28 cellular contexts compared by ENCODE assay signal in the genomic region with DNA sequence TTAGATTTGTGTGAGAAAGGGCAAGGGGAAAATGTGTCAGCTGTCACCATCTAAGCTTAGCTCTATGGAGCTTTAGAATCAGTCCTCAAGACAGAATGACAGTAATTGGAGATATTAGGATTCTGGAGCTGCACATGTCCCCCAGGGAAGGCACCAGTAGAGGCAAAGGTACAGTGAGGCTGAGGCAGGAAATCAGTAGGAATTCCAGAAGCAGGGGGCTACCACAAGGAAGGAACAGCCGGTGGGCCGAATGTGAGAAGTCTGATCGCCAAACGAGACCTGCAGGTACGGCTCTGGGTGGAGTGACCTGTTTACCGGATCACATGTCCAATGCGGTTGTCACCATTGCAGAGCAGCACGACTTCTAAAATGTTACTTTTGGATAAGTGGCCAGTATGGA. TPM values are rescaled to one million over a fixed set of nuclear protein-coding genes. Genes with fewer than 3 reads are reported as not detected.
"Had no signal": no experiment of that assay in that cellular context is flagged by ENCODE, and none has a peak within 500 bp of the region (broad histone marks: within the 10 kb centered on the region; RNA-seq: fewer than 3 reads in every experiment).

No MANE protein-coding gene starts in this region.

- H3K27me3 Mint-ChIP-seq: activated naive CD8-positive, alpha-beta T cell treated with anti-CD3 and anti-CD28 coated beads for 36 hours; dendritic cell treated with granulocyte-macrophage colony-stimulating factor and Interleukin-4, amounts not matched to agents 40 ng/mL and 50 ng/mL, for 4 days; natural killer cell treated with Interleukin-12 subunit alpha and Interleukin-12 subunit beta and Interleukin-15 and Interleukin-18, amount 100 ng/mL, for 72 hours; progenitor cell of endocrine pancreas; stimulated activated naive CD8-positive, alpha-beta T cell treated with anti-CD3 and anti-CD28 coated beads, Interleukin-15, amount 100 ng/mL, for 72 hours; type B pancreatic cell had no signal

- H3K36me3 ChIP-seq: adrenal gland, esophagus squamous epithelium, neutrophil, ovary, vagina had no signal

- H3K27me3 ChIP-seq: adrenal gland, esophagus squamous epithelium, neutrophil, ovary, vagina had no signal

- H3K4me1 Mint-ChIP-seq: activated naive CD8-positive, alpha-beta T cell treated with anti-CD3 and anti-CD28 coated beads for 36 hours; stimulated activated memory B cell treated with anti-CD40 and anti-IgM and Interleukin-4, amounts not matched to agents 10 μg/mL and 1 μg/mL and 100 μg/mL, for 72 hours; stimulated activated naive CD8-positive, alpha-beta T cell treated with anti-CD3 and anti-CD28 coated beads, Interleukin-15, amount 100 ng/mL, for 72 hours had no signal

- H3K27ac Mint-ChIP-seq: activated naive CD8-positive, alpha-beta T cell treated with anti-CD3 and anti-CD28 coated beads for 36 hours; dendritic cell treated with granulocyte-macrophage colony-stimulating factor and Interleukin-4, amounts not matched to agents 40 ng/mL and 50 ng/mL, for 4 days; natural killer cell treated with Interleukin-12 subunit alpha and Interleukin-12 subunit beta and Interleukin-15 and Interleukin-18, amount 100 ng/mL, for 72 hours; progenitor cell of endocrine pancreas; stimulated activated memory B cell treated with anti-CD40 and anti-IgM and Interleukin-4, amounts not matched to agents 10 μg/mL and 1 μg/mL and 100 μg/mL, for 72 hours; stimulated activated naive CD8-positive, alpha-beta T cell treated with anti-CD3 and anti-CD28 coated beads, Interleukin-15, amount 100 ng/mL, for 72 hours; T-helper 2 cell treated with Interferon-gamma antibody and Interleukin-4, amounts not matched to agents 5 μg/mL and 100 μg/mL, for 36 hours; type B pancreatic cell had no signal

- H3K4me3 Mint-ChIP-seq: activated naive CD8-positive, alpha-beta T cell treated with anti-CD3 and anti-CD28 coated beads for 36 hours; dendritic cell treated with granulocyte-macrophage colony-stimulating factor and Interleukin-4, amounts not matched to agents 40 ng/mL and 50 ng/mL, for 4 days; natural killer cell treated with Interleukin-12 subunit alpha and Interleukin-12 subunit beta and Interleukin-15 and Interleukin-18, amount 100 ng/mL, for 72 hours; stimulated activated memory B cell treated with anti-CD40 and anti-IgM and Interleukin-4, amounts not matched to agents 10 μg/mL and 1 μg/mL and 100 μg/mL, for 72 hours; stimulated activated naive CD8-positive, alpha-beta T cell treated with anti-CD3 and anti-CD28 coated beads, Interleukin-15, amount 100 ng/mL, for 72 hours; T-helper 2 cell treated with Interferon-gamma antibody and Interleukin-4, amounts not matched to agents 5 μg/mL and 100 μg/mL, for 36 hours; type B pancreatic cell had no signal

- H3K9me3 ChIP-seq: adrenal gland, esophagus squamous epithelium, mucosa of descending colon, neutrophil, ovary, vagina had no signal

- ATAC-seq: left ventricle myocardium superior; mucosa of descending colon; natural killer cell treated with Interleukin-12 subunit alpha and Interleukin-12 subunit beta and Interleukin-15 and Interleukin-18, amount 100 ng/mL, for 72 hours; sciatic nerve; stimulated activated memory B cell treated with anti-CD40 and anti-IgM and Interleukin-4, amounts not matched to agents 10 μg/mL and 1 μg/mL and 100 μg/mL, for 72 hours; stimulated activated naive CD8-positive, alpha-beta T cell treated with anti-CD3 and anti-CD28 coated beads, Interleukin-15, amount 100 ng/mL, for 72 hours had no signal

- H3K4me3 ChIP-seq: adrenal gland, mucosa of descending colon, ovary, vagina had no signal

- H3K27ac ChIP-seq: adrenal gland, neutrophil, ovary, vagina, VCaP had no signal

- H3K9me3 Mint-ChIP-seq: activated naive CD8-positive, alpha-beta T cell treated with anti-CD3 and anti-CD28 coated beads for 36 hours; stimulated activated memory B cell treated with anti-CD40 and anti-IgM and Interleukin-4, amounts not matched to agents 10 μg/mL and 1 μg/mL and 100 μg/mL, for 72 hours; stimulated activated naive CD8-positive, alpha-beta T cell treated with anti-CD3 and anti-CD28 coated beads, Interleukin-15, amount 100 ng/mL, for 72 hours; T-helper 2 cell treated with Interferon-gamma antibody and Interleukin-4, amounts not matched to agents 5 μg/mL and 100 μg/mL, for 36 hours; type B pancreatic cell had no signal

- DNase-seq: activated CD4-positive, alpha-beta T cell treated with anti-CD3 and anti-CD28 coated beads for 4 hours; activated CD4-positive, alpha-beta T cell treated with anti-CD3 and anti-CD28 coated beads, Interleukin-2, amount 50 U/mL, for 4 hours; activated effector memory CD4-positive, alpha-beta T cell treated with Interleukin-2 at 50 U/mL for 16 hours; activated naive CD4-positive, alpha-beta T cell treated with Interleukin-2 at 50 U/mL for 16 hours; activated naive CD8-positive, alpha-beta T cell treated with anti-CD3 and anti-CD28 coated beads for 36 hours; activated T-cell treated with anti-CD3 and anti-CD28 coated beads for 4 hours; adrenal gland; esophagus squamous epithelium; islet precursor cell; left ventricle myocardium superior; mucosa of descending colon; ovary; retina; small intestine; stimulated activated CD4-positive, alpha-beta T cell treated with anti-CD3 and anti-CD28 coated beads, Interleukin-4, amount 100 ng/mL, for 4 hours; stimulated activated CD8-positive, alpha-beta memory T cell treated with anti-CD3 and anti-CD28 coated beads, Interleukin-4, amount 100 ng/mL, for 48 hours; stimulated activated naive CD8-positive, alpha-beta T cell treated with anti-CD3 and anti-CD28 coated beads, Interleukin-15, amount 100 ng/mL, for 72 hours; T-helper 1 cell had no signal

- H3K36me3 Mint-ChIP-seq: activated naive CD8-positive, alpha-beta T cell treated with anti-CD3 and anti-CD28 coated beads for 36 hours; natural killer cell treated with Interleukin-12 subunit alpha and Interleukin-12 subunit beta and Interleukin-15 and Interleukin-18, amount 100 ng/mL, for 72 hours; stimulated activated memory B cell treated with anti-CD40 and anti-IgM and Interleukin-4, amounts not matched to agents 10 μg/mL and 1 μg/mL and 100 μg/mL, for 72 hours had no signal

RNA-seq across cellular contexts. Expression of a gene that starts 52.6 kb away (rescaled TPM):
- total RNA-seq: natural killer cell treated with Interleukin-12 subunit alpha and Interleukin-12 subunit beta and Interleukin-15 and Interleukin-18, amount 100 ng/mL, for 72 hours had no signal
